In the genomic region with DNA sequence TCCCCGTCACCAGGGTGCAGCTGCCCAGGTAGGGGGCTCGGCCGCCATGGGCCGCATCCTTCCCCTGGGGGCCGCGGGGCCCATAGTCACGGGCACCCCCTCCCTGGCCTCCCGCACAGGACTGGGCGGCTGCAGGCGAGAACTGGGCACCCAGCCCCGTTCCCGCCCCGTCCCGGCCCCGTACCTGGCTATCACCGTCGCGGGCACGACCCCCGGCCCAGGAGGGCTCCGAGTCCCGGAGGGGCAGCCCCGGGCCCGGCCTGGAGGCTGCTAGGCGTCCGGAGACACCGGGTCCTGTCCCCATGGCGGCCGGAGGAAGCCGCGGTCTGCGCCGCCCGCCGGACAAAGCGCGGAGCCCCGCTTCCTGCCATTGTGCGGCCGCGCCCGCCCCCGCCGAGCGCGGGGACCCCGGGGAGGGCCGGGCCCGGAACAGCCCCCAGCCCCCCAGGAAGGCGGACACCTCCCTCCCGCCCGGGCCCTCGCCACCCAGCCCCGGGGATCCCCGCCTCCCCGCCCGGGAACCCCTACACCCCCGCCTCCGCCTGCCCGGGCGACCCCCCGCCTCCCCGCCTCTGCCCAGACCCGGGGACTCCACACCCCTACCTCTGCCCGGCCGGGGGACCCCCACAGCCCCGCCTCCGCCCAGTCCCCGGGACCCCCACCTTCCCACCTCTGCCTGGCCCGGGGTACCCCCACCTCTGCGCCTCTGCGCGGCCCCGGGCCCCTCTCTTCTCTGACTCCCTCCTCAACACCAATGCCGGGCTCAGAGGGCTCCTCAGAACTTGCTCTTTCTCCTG, we compare ENCODE assay signal across 1 cellular context.
TF ChIP-seq lines count a peak whose summit lies in the region.

No MANE protein-coding gene starts in this region.

TF ChIP-seq in endothelial cell of umbilical vein, 7 proteins besides CTCF, POLR2A, EP300 and RAD21:
- TF ChIP-seq FOS (IDR thresholded peaks at IDR 0.05; ENCODE audit: borderline replicate concordance, insufficient read depth, low read length): no peak
- TF ChIP-seq POLR2AphosphoS5 (IDR thresholded peaks at IDR 0.05; ENCODE audit: insufficient read depth, low read depth, low read length): peak; percentile 81
